In the genomic region with DNA sequence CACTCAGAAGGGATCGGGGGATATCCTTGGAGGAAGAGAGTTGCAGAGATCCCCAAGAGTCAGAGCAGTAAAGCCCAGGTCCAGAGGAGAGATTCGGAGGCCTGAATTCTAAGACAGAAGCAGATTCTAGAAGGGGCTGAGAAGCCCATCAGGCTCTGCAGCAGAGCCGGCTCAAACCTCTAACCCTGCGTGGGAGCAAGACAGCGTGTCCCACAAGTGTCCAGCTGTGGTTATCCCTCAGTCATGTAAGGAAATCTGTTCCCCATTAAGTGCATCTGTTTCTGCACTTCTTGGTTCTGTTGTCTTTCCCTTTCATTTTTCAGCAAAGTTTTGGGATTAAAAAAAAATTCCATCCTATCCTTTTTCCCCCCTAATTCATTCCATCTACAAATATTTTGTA, we compare ENCODE assay signal across 15 cellular contexts. TPM values are rescaled to one million over a fixed set of nuclear protein-coding genes. Genes with fewer than 3 reads are reported as not detected.
DNase-seq lines count a peak whose midpoint lies in the region; TF ChIP-seq lines count a peak whose summit lies in the region.
"Had no signal": no experiment of that assay in that cellular context is flagged by ENCODE, and none has a peak within 500 bp of the region (broad histone marks: within the 10 kb centered on the region; RNA-seq: fewer than 3 reads in every experiment).

No MANE protein-coding gene starts in this region.

- H3K9me3 ChIP-seq in CD4-positive, alpha-beta memory T cell (ENCODE audit: control insufficient read depth in 1 of 2, low read length in 2 of 2), result no peaks in the 10 kb centered on the region
- H3K9me3 ChIP-seq in SJCRH30 (replicated peaks) (no peaks in the 10 kb centered on the region), Caco-2 (no peaks in the 10 kb centered on the region)
- H3K9me3 ChIP-seq: MG63, prostate gland, thoracic aorta had no signal

- peaks cover 25% of the 10 kb centered on the region for H3K36me3 ChIP-seq in CD4-positive, alpha-beta memory T cell (ENCODE audit: insufficient read depth, low read length)
- peaks cover 56% of the 10 kb centered on the region for H3K36me3 ChIP-seq in SJCRH30
- H3K36me3 ChIP-seq in Caco-2 (ENCODE audit: control insufficient read depth, insufficient read depth, low read length), result peaks cover 2% of the 10 kb centered on the region

- peaks cover 11 to 19% (median 18%) of the 10 kb centered on the region in 4 donors for H3K4me1 Mint-ChIP-seq in CD4-positive, alpha-beta memory T cell
- H3K4me1 Mint-ChIP-seq in dendritic cell treated with granulocyte-macrophage colony-stimulating factor and Interleukin-4, amounts not matched to agents 40 ng/mL and 50 ng/mL, for 4 days (ENCODE audit: low read depth), result peaks cover 78% of the 10 kb centered on the region
- no peaks in the 10 kb centered on the region for H3K4me1 Mint-ChIP-seq in Caco-2 (ENCODE audit: low read depth, unreplicated experiment)

- no TSS peak for BruUV-seq in Caco-2 (replicated peaks; lab: Mats Ljungman, UMichigan)

- DNase-seq in AG10803 (ENCODE audit: low read depth) (peak; percentile 61), SJCRH30 (peak; percentile 40 to 70), AG20443 (ENCODE audit: low spot score) (no peak), superior temporal gyrus (ENCODE audit: extremely low spot score) (no peak), kidney glomerular epithelial cell (lab: John Stamatoyannopoulos, UW) (no peak), Caco-2 (no peak)
- DNase-seq in CD4-positive, alpha-beta memory T cell, result no peak
- DNase-seq: DND-41, left cardiac atrium, MG63, NCI-H774 had no signal

- H3K27ac ChIP-seq in CD4-positive, alpha-beta memory T cell (ENCODE audit: low read depth, low read length), result no peak overlapping the region
- peak overlapping the region; percentile 77 for H3K27ac ChIP-seq in SJCRH30
- H3K27ac ChIP-seq: coronary artery, prostate gland, thoracic aorta had no signal

- peaks cover 15% of the 10 kb centered on the region for H3K4me1 ChIP-seq in CD4-positive, alpha-beta memory T cell (ENCODE audit: insufficient read depth, low read length)
- peaks cover 14% of the 10 kb centered on the region for H3K4me1 ChIP-seq in SJCRH30
- peaks cover 4% of the 10 kb centered on the region; the same call in 1 of the 2 replicates for H3K4me1 ChIP-seq in Caco-2
- H3K4me1 ChIP-seq: prostate gland had no signal

- POLR2A ChIA-PET in CD4-positive, alpha-beta memory T cell (lab: Charles Lee; ENCODE audit: partially characterized antibody), result interaction anchor here (0.8 to 13.2 kb wide), 3 partner anchors 13 to 30 kb away, joined by 3 to 159 read pairs (median 3); partner anchors contain the start of genes HDAC3 and RELL2
- POLR2A ChIA-PET in Caco-2 (lab: Charles Lee), result no interaction called here

- no peak overlapping the region for H3K4me3 ChIP-seq in AG10803 (ENCODE audit: low read length)
- H3K4me3 ChIP-seq in CD4-positive, alpha-beta memory T cell (ENCODE audit: low read length in 2 of 2), result no peak overlapping the region
- no peak overlapping the region for H3K4me3 ChIP-seq in SJCRH30
- H3K4me3 ChIP-seq in Caco-2 (ENCODE audit: low read depth, low read length), result no peak overlapping the region
- H3K4me3 ChIP-seq: coronary artery, MG63, prostate gland, thoracic aorta had no signal

- intact Hi-C loops in CD4-positive, alpha-beta memory T cell (cut with micrococcal nuclease), result no loop called here
- intact Hi-C loops in dendritic cell treated with granulocyte-macrophage colony-stimulating factor and Interleukin-4, amounts not matched to agents 40 ng/mL and 50 ng/mL, for 4 days (cut with micrococcal nuclease), result no loop called here
- intact Hi-C loops in Caco-2 (cut with micrococcal nuclease; ENCODE audit: unreplicated experiment), result no loop called here

- CTCF ChIA-PET in CD4-positive, alpha-beta memory T cell (lab: Charles Lee; ENCODE audit: partially characterized antibody), result interaction anchor here (0.7 to 28.3 kb wide), 7 partner anchors 9 to 336 kb away, joined by 3 to 712 read pairs (median 5); partner anchors contain the start of genes HDAC3 and RELL2
- CTCF ChIA-PET in Caco-2 (lab: Charles Lee), result no interaction called here

- peak overlapping the region in 1 of 8 donors; percentile 54 for H3K4me3 Mint-ChIP-seq in CD4-positive, alpha-beta memory T cell
- H3K4me3 Mint-ChIP-seq in dendritic cell treated with granulocyte-macrophage colony-stimulating factor and Interleukin-4, amounts not matched to agents 40 ng/mL and 50 ng/mL, for 4 days, result peak overlapping the region; percentile 56
- H3K4me3 Mint-ChIP-seq in Caco-2 (ENCODE audit: unreplicated experiment), result no peak overlapping the region

- H3K9me3 Mint-ChIP-seq in CD4-positive, alpha-beta memory T cell, result no peaks in the 10 kb centered on the region
- no peaks in the 10 kb centered on the region for H3K9me3 Mint-ChIP-seq in dendritic cell treated with granulocyte-macrophage colony-stimulating factor and Interleukin-4, amounts not matched to agents 40 ng/mL and 50 ng/mL, for 4 days
- no peaks in the 10 kb centered on the region for H3K9me3 Mint-ChIP-seq in Caco-2 (ENCODE audit: unreplicated experiment)

- H3K27me3 Mint-ChIP-seq in CD4-positive, alpha-beta memory T cell, result no peaks in the 10 kb centered on the region
- H3K27me3 Mint-ChIP-seq in dendritic cell treated with granulocyte-macrophage colony-stimulating factor and Interleukin-4, amounts not matched to agents 40 ng/mL and 50 ng/mL, for 4 days, result no peaks in the 10 kb centered on the region
- H3K27me3 Mint-ChIP-seq in Caco-2 (ENCODE audit: insufficient read depth, unreplicated experiment), result no peaks in the 10 kb centered on the region

- TF ChIP-seq CTCF in AG10803 (conservative IDR thresholded peaks at IDR 0.05; ENCODE audit: low read length), result no peak
- no peak for TF ChIP-seq CTCF in Caco-2 (IDR thresholded peaks at IDR 0.05; ENCODE audit: insufficient read depth in 1 of 2, low read depth in 1 of 2, low read length in 1 of 2, severe bottlenecking in 1 of 2, unreplicated experiment in 1 of 2)

- peaks cover 49 to 67% of the 10 kb centered on the region in 2 donors for H3K36me3 Mint-ChIP-seq in CD4-positive, alpha-beta memory T cell
- H3K36me3 Mint-ChIP-seq in dendritic cell treated with granulocyte-macrophage colony-stimulating factor and Interleukin-4, amounts not matched to agents 40 ng/mL and 50 ng/mL, for 4 days (ENCODE audit: low read depth), result peaks cover 87% of the 10 kb centered on the region
- peaks cover 42% of the 10 kb centered on the region for H3K36me3 Mint-ChIP-seq in Caco-2 (ENCODE audit: insufficient read depth, unreplicated experiment)

- peak overlapping the region in 5 of 7 donors; percentile 53 to 89 (median 65) for H3K27ac Mint-ChIP-seq in CD4-positive, alpha-beta memory T cell
- peak overlapping the region; percentile 90 for H3K27ac Mint-ChIP-seq in dendritic cell treated with granulocyte-macrophage colony-stimulating factor and Interleukin-4, amounts not matched to agents 40 ng/mL and 50 ng/mL, for 4 days
- no peak overlapping the region for H3K27ac Mint-ChIP-seq in Caco-2 (ENCODE audit: unreplicated experiment)

- H3K27me3 ChIP-seq in CD4-positive, alpha-beta memory T cell (ENCODE audit: insufficient read depth, low read length), result no peaks in the 10 kb centered on the region
- H3K27me3 ChIP-seq in SJCRH30 (no peaks in the 10 kb centered on the region), Caco-2 (replicated peaks; ENCODE audit: control insufficient read depth, insufficient read depth, low read length) (no peaks in the 10 kb centered on the region)
- H3K27me3 ChIP-seq: MG63 had no signal

RNA-seq across cellular contexts. Expression of gene DIAPH1, which starts 4.8 kb away (rescaled TPM):
- 100 to 1,000 TPM; 211 TPM for total RNA-seq in CD4-positive, alpha-beta memory T cell
- polyA plus RNA-seq in CD4-positive, alpha-beta memory T cell, result 100 to 1,000 TPM in 1 of 2 donors, 10 to 100 TPM in 1; 81.5 to 145 TPM
- total RNA-seq in SJCRH30 (2014; rRNA removed; shearing (Covaris generic)), result 54.4 and 56.2 TPM in 2 replicates
- 161 and 167 TPM in 2 replicates for total RNA-seq in Caco-2 (2022)

RNA-seq across cellular contexts. Expression of gene HDAC3, which starts 13.0 kb away (rescaled TPM):
- 10 to 100 TPM; 85.1 to 91.0 TPM for total RNA-seq in CD4-positive, alpha-beta memory T cell
- polyA plus RNA-seq in CD4-positive, alpha-beta memory T cell, result 100 to 1,000 TPM in 1 of 2 donors, 10 to 100 TPM in 1; 92.8 to 137 TPM
- total RNA-seq in SJCRH30 (2014; rRNA removed; shearing (Covaris generic)), result 102 and 110 TPM in 2 replicates
- total RNA-seq in Caco-2 (2022), result 73.0 and 74.5 TPM in 2 replicates

RNA-seq across cellular contexts. Expression of gene RELL2, which starts 13.2 kb away (rescaled TPM):
- 10 to 100 TPM; 20.4 to 21.3 TPM for total RNA-seq in CD4-positive, alpha-beta memory T cell
- 1 to 10 TPM; 3.0 to 5.4 TPM for polyA plus RNA-seq in CD4-positive, alpha-beta memory T cell
- 1.7 and 2.1 TPM in 2 replicates for total RNA-seq in SJCRH30 (2014; rRNA removed; shearing (Covaris generic))
- 8.7 and 13.6 TPM in 2 replicates for total RNA-seq in Caco-2 (2022)

RNA-seq across cellular contexts. Expression of gene FCHSD1, which starts 27.6 kb away (rescaled TPM):
- 100 to 1,000 TPM; 106 to 110 TPM for total RNA-seq in CD4-positive, alpha-beta memory T cell
- 1 to 10 TPM; 7.1 to 9.9 TPM for polyA plus RNA-seq in CD4-positive, alpha-beta memory T cell
- 2.0 and 2.1 TPM in 2 replicates for total RNA-seq in SJCRH30 (2014; rRNA removed; shearing (Covaris generic))
- total RNA-seq in Caco-2 (2022), result 25.0 and 26.8 TPM in 2 replicates

RNA-seq across cellular contexts. Expression of gene ARAP3, which starts 58.4 kb away (rescaled TPM):
- total RNA-seq in CD4-positive, alpha-beta memory T cell, result 10 to 100 TPM; 14.7 to 16.4 TPM
- under 1 TPM in 1 of 2 donors, not detected in 1; 0.73 TPM for polyA plus RNA-seq in CD4-positive, alpha-beta memory T cell
- total RNA-seq in SJCRH30 (2014; rRNA removed; shearing (Covaris generic)), result 5.8 and 6.2 TPM in 2 replicates
- 6.3 and 7.5 TPM in 2 replicates for total RNA-seq in Caco-2 (2022)

Comparison
In these comparisons a context has a peak if more than half of its experiments do, and no peak if none do; other contexts are left out.
1. DNase-seq: peak in AG10803 (single experiment) and SJCRH30 (2 of 2); none in CD4-positive, alpha-beta memory T cell (0 of 5), AG20443 (single experiment), superior temporal gyrus (single experiment), kidney glomerular epithelial cell (single experiment) and Caco-2 (0 of 2).